24 cellular contexts compared by ENCODE assay signal in the genomic region with DNA sequence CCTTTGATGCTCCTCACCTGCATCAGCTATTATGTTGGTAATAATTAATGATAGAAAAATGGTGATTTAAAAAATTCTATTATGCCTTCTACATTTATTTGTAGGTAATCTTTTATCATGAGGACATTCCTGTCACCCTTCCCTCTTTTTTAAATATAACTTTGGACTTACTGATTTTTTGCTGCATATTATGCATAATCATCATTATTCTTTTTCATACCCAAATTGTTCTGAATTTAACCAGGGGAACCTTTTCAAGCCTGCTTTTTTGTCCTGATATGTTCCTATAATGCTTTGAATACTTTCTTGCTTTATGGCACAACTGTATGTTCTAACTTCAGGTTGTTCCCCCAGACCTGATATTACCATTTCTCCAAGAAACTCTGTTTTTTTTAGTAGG. TPM values are rescaled to one million over a fixed set of nuclear protein-coding genes. Genes with fewer than 3 reads are reported as not detected.
DNase-seq lines count a peak whose midpoint lies in the region; ATAC-seq, FAIRE-seq and TF ChIP-seq lines count a peak whose summit lies in the region.
"Had no signal": no experiment of that assay in that cellular context is flagged by ENCODE, and none has a peak within 500 bp of the region (broad histone marks: within the 10 kb centered on the region; RNA-seq: fewer than 3 reads in every experiment).

No MANE protein-coding gene starts in this region.

- H3K4me3 Mint-ChIP-seq in activated CD4-positive, alpha-beta T cell treated with anti-CD3 and anti-CD28 coated beads, Interleukin-2, amount 10 ng/mL, durations not matched to agents 7 days and 5 days, result no peak overlapping the region
- H3K4me3 Mint-ChIP-seq: CD14-positive monocyte; CD4-positive, alpha-beta memory T cell; CD4-positive, CD25-positive, alpha-beta regulatory T cell; CD8-positive, alpha-beta memory T cell had no signal

- H3K27ac Mint-ChIP-seq in activated CD4-positive, alpha-beta T cell treated with anti-CD3 and anti-CD28 coated beads, Interleukin-2, amount 10 ng/mL, durations not matched to agents 7 days and 5 days, result peak overlapping the region; percentile 46
- H3K27ac Mint-ChIP-seq: CD14-positive monocyte had no signal

- H3K4me3 ChIP-seq in A549 (no peak overlapping the region), K562 (no peak overlapping the region), ascending aorta (no peak overlapping the region)
- H3K4me3 ChIP-seq: BLaER1 had no signal

- FAIRE-seq in A549 (lab: Jason Lieb, UNC) (no peak), K562 (lab: Jason Lieb, UNC) (no peak)
- FAIRE-seq: GM19239 had no signal

- TF ChIP-seq EP300 in A549 (IDR thresholded peaks at IDR 0.05) (no peak), K562 (IDR thresholded peaks at IDR 0.05; ENCODE audit: low read length) (no peak)

- BruUV-seq in K562 (replicated peaks; lab: Mats Ljungman, UMichigan), result no TSS peak

- no peaks in the 10 kb centered on the region for H3K9me3 Mint-ChIP-seq in activated CD4-positive, alpha-beta T cell treated with anti-CD3 and anti-CD28 coated beads, Interleukin-2, amount 10 ng/mL, durations not matched to agents 7 days and 5 days
- H3K9me3 Mint-ChIP-seq: CD14-positive monocyte; CD4-positive, alpha-beta memory T cell; CD4-positive, CD25-positive, alpha-beta regulatory T cell; CD8-positive, alpha-beta memory T cell had no signal

- H3K36me3 Mint-ChIP-seq in activated CD4-positive, alpha-beta T cell treated with anti-CD3 and anti-CD28 coated beads, Interleukin-2, amount 10 ng/mL, durations not matched to agents 7 days and 5 days (ENCODE audit: low read depth), result peaks cover 32% of the 10 kb centered on the region

- H3K4me1 ChIP-seq in A549 (peaks cover 30% of the 10 kb centered on the region), K562 (replicated peaks in 1 of 2; ENCODE audit: control insufficient read depth in 2 of 2, insufficient read depth in 2 of 2, low read length in 2 of 2) (no peaks in the 10 kb centered on the region; a peak in 1 of 5 replicates), ascending aorta (peaks cover 0 to 9% of the 10 kb centered on the region in 2 donors)
- H3K4me1 ChIP-seq: BE2C, BLaER1 had no signal

- no peaks in the 10 kb centered on the region for H3K27me3 Mint-ChIP-seq in activated CD4-positive, alpha-beta T cell treated with anti-CD3 and anti-CD28 coated beads, Interleukin-2, amount 10 ng/mL, durations not matched to agents 7 days and 5 days
- H3K27me3 Mint-ChIP-seq: CD4-positive, alpha-beta memory T cell; CD4-positive, CD25-positive, alpha-beta regulatory T cell; CD8-positive, alpha-beta memory T cell had no signal

- ATAC-seq in A549, result no peak
- ATAC-seq in K562, result no peak
- ATAC-seq in GM19455 (IDR thresholded peaks at IDR 0.05; ENCODE audit: unreplicated experiment), result no peak

- H3K9ac ChIP-seq in K562 (ENCODE audit: insufficient read depth in 1 of 2, low read depth in 2 of 2, low read length in 2 of 2), result no peak overlapping the region
- H3K9ac ChIP-seq: BLaER1 had no signal

- no peaks in the 10 kb centered on the region for H4K20me1 ChIP-seq in K562 (replicated peaks; ENCODE audit: control insufficient read depth, insufficient read depth, low read length)
- H4K20me1 ChIP-seq: BLaER1 had no signal

- no peaks in the 10 kb centered on the region for H3K79me2 ChIP-seq in K562 (ENCODE audit: control insufficient read depth, insufficient read depth, low read length)

- in situ Hi-C loops in K562 (cut with MboI), result no loop called here

- TF ChIP-seq RAD21 in A549 (conservative IDR thresholded peaks at IDR 0.05 in 1 of 2, IDR thresholded peaks at IDR 0.05 in 1 of 2) (no peak), K562 (CRISPR knock-in tag; conservative IDR thresholded peaks at IDR 0.05 in 1 of 2, IDR thresholded peaks at IDR 0.05 in 1 of 2) (no peak)

- H3K4me2 ChIP-seq in A549 (no peak overlapping the region), K562 (ENCODE audit: insufficient read depth, low read length) (no peak overlapping the region)
- H3K4me2 ChIP-seq: BLaER1 had no signal

- TF ChIP-seq POLR2A in A549 (IDR thresholded peaks at IDR 0.05; ENCODE audit: low read length) (no peak), K562 (conservative IDR thresholded peaks at IDR 0.05) (no peak)

- TF ChIP-seq CTCF in A549 (IDR thresholded peaks at IDR 0.05), result no peak
- TF ChIP-seq CTCF in K562 (IDR thresholded peaks at IDR 0.05 in 2 of 3, conservative IDR thresholded peaks at IDR 0.05 in 1 of 3; ENCODE audit: insufficient read depth in 2 of 3, low read depth in 1 of 3, low read length in 3 of 3), result no peak
- TF ChIP-seq CTCF in ascending aorta (IDR thresholded peaks at IDR 0.05), result no peak

- no peaks in the 10 kb centered on the region for H3K9me3 ChIP-seq in A549
- no peaks in the 10 kb centered on the region for H3K9me3 ChIP-seq in K562 (replicated peaks; ENCODE audit: control insufficient read depth, insufficient read depth, low read depth, low read length)
- no peaks in the 10 kb centered on the region for H3K9me3 ChIP-seq in ascending aorta
- H3K9me3 ChIP-seq: BE2C, BLaER1 had no signal

- CTCF ChIA-PET in activated CD4-positive, alpha-beta T cell treated with anti-CD3 and anti-CD28 coated beads, Interleukin-2, amount 10 ng/mL, durations not matched to agents 7 days and 5 days (lab: Charles Lee), result no interaction called here
- CTCF ChIA-PET in A549 (lab: Yijun Ruan, JAX) (no interaction called here), K562 (lab: Yijun Ruan, JAX; ENCODE audit: low intra/inter-chr PET ratio) (no interaction called here)

- H3K36me3 ChIP-seq in K562 (ENCODE audit: control insufficient read depth, insufficient read depth, low read length), result peaks cover 44% of the 10 kb centered on the region
- H3K36me3 ChIP-seq in ascending aorta, result peaks cover 11 to 28% of the 10 kb centered on the region in 2 donors

- H3K27ac ChIP-seq in A549, result no peak overlapping the region
- no peak overlapping the region for H3K27ac ChIP-seq in K562 (ENCODE audit: extremely low read depth, low read depth, low read length)
- no peak overlapping the region for H3K27ac ChIP-seq in ascending aorta
- H3K27ac ChIP-seq: 22Rv1, BLaER1 had no signal

- intact Hi-C loops in K562 (cut with micrococcal nuclease), result loop anchor here (10.0 kb wide), 1 partner anchor 236 kb away; no protein-coding TSS in a partner anchor
- intact Hi-C loops in ascending aorta (cut with DNase I), result no loop called here

- H3K27me3 ChIP-seq in K562 (ENCODE audit: control insufficient read depth in 2 of 2, insufficient read depth in 2 of 2, low read length in 2 of 2), result no peaks in the 10 kb centered on the region
- no peaks in the 10 kb centered on the region for H3K27me3 ChIP-seq in ascending aorta
- H3K27me3 ChIP-seq: BE2C, BLaER1 had no signal

- peaks cover 2% of the 10 kb centered on the region for H3K4me1 Mint-ChIP-seq in activated CD4-positive, alpha-beta T cell treated with anti-CD3 and anti-CD28 coated beads, Interleukin-2, amount 10 ng/mL, durations not matched to agents 7 days and 5 days
- H3K4me1 Mint-ChIP-seq: CD14-positive monocyte had no signal

- H3K9me1 ChIP-seq in K562 (ENCODE audit: control insufficient read depth, insufficient read depth, low read length), result no peaks in the 10 kb centered on the region

- no peak overlapping the region for H2AFZ ChIP-seq in K562 (ENCODE audit: low read depth, low read length)

- no peak for DNase-seq in activated CD4-positive, alpha-beta T cell treated with anti-CD3 and anti-CD28 coated beads, Interleukin-2, amount 10 ng/mL, durations not matched to agents 7 days and 5 days
- no peak for DNase-seq in activated CD4-positive, alpha-beta T cell treated with anti-CD3 and anti-CD28 coated beads for 48 hours
- DNase-seq in A549 (ENCODE audit: low read depth in 1 of 2, low spot score in 1 of 2), result no peak
- no peak for DNase-seq in K562 (ENCODE audit: extremely low read depth in 1 of 4, low spot score in 3 of 4)
- no peak for DNase-seq in ascending aorta (ENCODE audit: low spot score in 2 of 2)
- DNase-seq: ACHN; BE2C; C1 segment of cervical spinal cord; CD4-positive, alpha-beta memory T cell; CD4-positive, CD25-positive, alpha-beta regulatory T cell; CD8-positive, alpha-beta memory T cell; COR-L47; DMS 273 treated with DMSO at 0.1 percent for 48 hours; DMS153; DMS53; DMS79; DND-41; EL; GDM1 had no signal

- POLR2A ChIA-PET in activated CD4-positive, alpha-beta T cell treated with anti-CD3 and anti-CD28 coated beads, Interleukin-2, amount 10 ng/mL, durations not matched to agents 7 days and 5 days (lab: Charles Lee), result no interaction called here
- POLR2A ChIA-PET in A549 (lab: Yijun Ruan, JAX), result no interaction called here
- POLR2A ChIA-PET in K562 (lab: Yijun Ruan, JAX), result no interaction called here

TF ChIP-seq in A549, 52 proteins besides CTCF, POLR2A, EP300 and RAD21 (continues in another document):
- no peak for TF ChIP-seq FOSL2 (IDR thresholded peaks at IDR 0.05)
- TF ChIP-seq FOSL2 (CRISPR knock-in tag; IDR thresholded peaks at IDR 0.05), result no peak

RNA-seq across cellular contexts. Expression of gene TAX1BP1, which starts 48.5 kb away (rescaled TPM):
- 10 to 100 TPM; 58.8 to 65.1 TPM for total RNA-seq in activated CD4-positive, alpha-beta T cell treated with anti-CD3 and anti-CD28 coated beads, Interleukin-2, amount 10 ng/mL, durations not matched to agents 7 days and 5 days
- 180 and 249 TPM in 2 replicates for polyA plus RNA-seq in A549 (2011; rRNA removed)
- 39.8 and 45.1 TPM in 2 replicates for polyA plus RNA-seq in A549 (2012; cell fraction: cytosol; rRNA removed)
- polyA plus RNA-seq in A549 (2012; cell fraction: nucleus; rRNA removed), result 42.3 and 74.6 TPM in 2 replicates
- polyA plus RNA-seq in A549 (2017; fragmentation: RNase III; extraction: RNeasy Plus Mini Kit Qiagen cat#74134 plus additional on column Dnase treatment), result 105 to 111 TPM (median 105 TPM) in 3 replicates
- polyA minus RNA-seq in A549 (2011; rRNA and poly(A)+ RNA removed), result 127 and 210 TPM in 2 replicates
- total RNA-seq in K562 (2011; cell fraction: chromatin; rRNA removed; ENCODE audit: low replicate concordance), result 31.5 and 80.4 TPM in 2 replicates
- 20.5 and 28.6 TPM in 2 replicates for total RNA-seq in K562 (2011; cell fraction: nucleolus; rRNA removed)
- total RNA-seq in K562 (2011; cell fraction: nucleoplasm; rRNA removed), result 35.2 and 42.7 TPM in 2 replicates
- 43.2 and 49.0 TPM in 2 replicates for total RNA-seq in K562 (2014; rRNA removed)
- total RNA-seq in K562 (2014; rRNA removed; fragmentation: Illumina TruSeq; extraction: Trizol), result 75.9 and 91.9 TPM in 2 replicates
- total RNA-seq in K562 (2015; rRNA removed; fragmentation: Illumina TruSeq; extraction: Trizol), result 58.9 and 64.7 TPM in 2 replicates
- 59.5 and 61.8 TPM in 2 replicates for total RNA-seq in K562 (2021)
- polyA plus RNA-seq in K562 (2011; rRNA removed), result 113 and 119 TPM in 2 replicates
- 37.4 and 69.9 TPM in 2 replicates for polyA plus RNA-seq in K562 (2011; cell fraction: cytosol; rRNA removed)
- 30.8 and 48.8 TPM in 2 replicates for polyA plus RNA-seq in K562 (2011; cell fraction: nucleus; rRNA removed)
- polyA plus RNA-seq in K562 (2012), result 62.0 and 83.0 TPM in 2 replicates
- polyA plus RNA-seq in K562 (2014; fragmentation: Illumina TruSeq; extraction: Trizol), result 81.8 and 94.3 TPM in 2 replicates
- polyA plus RNA-seq in K562 (2014; fragmentation: Nextera tagmentation; extraction: Ambion mirVana), result 100 to 1,000 TPM; 109 TPM
- polyA plus RNA-seq in K562 (2014; rRNA removed), result 60.7 and 63.1 TPM in 2 replicates
- polyA minus RNA-seq in K562 (2011; rRNA and poly(A)+ RNA removed), result 90.9 and 117 TPM in 2 replicates
- polyA minus RNA-seq in K562 (2011; cell fraction: cytosol; rRNA and poly(A)+ RNA removed), result 20.3 and 22.8 TPM in 2 replicates
- 57.8 and 99.0 TPM in 2 replicates for polyA minus RNA-seq in K562 (2011; cell fraction: nucleus; rRNA and poly(A)+ RNA removed)
- total RNA-seq in ascending aorta, result 32.6 TPM
